In the genomic region with DNA sequence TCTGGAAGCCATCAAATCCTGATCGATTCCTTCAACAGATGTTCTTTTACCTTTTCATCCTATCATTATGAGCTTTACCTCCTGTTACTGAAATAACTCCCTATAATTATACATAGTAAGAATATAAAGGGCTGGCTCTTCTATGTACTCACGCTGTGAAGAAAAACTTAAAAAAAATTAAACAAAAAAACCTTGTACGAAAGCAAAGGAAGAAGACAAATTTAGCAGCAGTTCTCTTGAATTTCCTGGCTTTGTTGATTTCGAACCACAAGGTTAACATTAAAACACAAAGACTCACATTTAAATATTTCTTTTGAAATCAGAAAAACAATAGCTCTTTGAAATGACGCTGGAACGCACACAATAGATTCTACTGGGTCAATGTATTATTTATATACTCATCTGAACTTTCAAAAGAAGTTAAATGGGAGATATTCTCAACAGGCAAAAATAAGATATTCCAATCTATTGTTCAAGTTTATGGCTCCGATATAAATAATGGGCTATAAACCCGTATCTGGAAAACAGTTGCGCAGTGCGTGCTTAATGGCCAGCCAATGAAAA, we compare ENCODE assay signal across 8 cellular contexts. TPM values are rescaled to one million over a fixed set of nuclear protein-coding genes. Genes with fewer than 3 reads are reported as not detected.
DNase-seq lines count a peak whose midpoint lies in the region; TF ChIP-seq lines count a peak whose summit lies in the region.

No MANE protein-coding gene starts in this region.

- peak overlapping the region; percentile 99 for H3K27ac ChIP-seq in effector memory CD4-positive, alpha-beta T cell (ENCODE audit: insufficient read depth, low read length, poor library complexity, severe bottlenecking)

- CTCF ChIA-PET in Caco-2 (lab: Charles Lee): interaction anchor here (0.5 to 2.4 kb wide), 10 partner anchors 10 to 220 kb away, joined by 3 to 17 read pairs (median 5); a partner anchor contains a TSS

- H3K36me3 Mint-ChIP-seq in Caco-2 (ENCODE audit: insufficient read depth, unreplicated experiment) (peaks cover 10% of the 10 kb centered on the region), neural crest cell (ENCODE audit: low read depth) (peaks cover 2% of the 10 kb centered on the region)

- H3K27me3 ChIP-seq in Caco-2 (replicated peaks; ENCODE audit: control insufficient read depth, insufficient read depth, low read length): no peaks in the 10 kb centered on the region
- H3K27me3 ChIP-seq in effector memory CD4-positive, alpha-beta T cell (replicated peaks; ENCODE audit: control insufficient read depth, insufficient read depth, low read length, poor library complexity, severe bottlenecking): no peaks in the 10 kb centered on the region

- POLR2A ChIA-PET in Caco-2 (lab: Charles Lee): interaction anchor here (0.6 to 1.6 kb wide), 13 partner anchors 10 to 142 kb away, joined by 3 to 39 read pairs (median 6); a partner anchor contains a TSS

- H3K27ac Mint-ChIP-seq in Caco-2 (ENCODE audit: unreplicated experiment): peak overlapping the region; percentile 96
- H3K27ac Mint-ChIP-seq in neural crest cell (ENCODE audit: unreplicated experiment): peak overlapping the region; percentile 97

- H3K4me1 ChIP-seq in Caco-2: no peaks in the 10 kb centered on the region
- peaks cover 3% of the 10 kb centered on the region for H3K4me1 ChIP-seq in effector memory CD4-positive, alpha-beta T cell (ENCODE audit: control insufficient read depth, insufficient read depth, low read length, poor library complexity, severe bottlenecking)

- BruUV-seq in Caco-2 (replicated peaks; lab: Mats Ljungman, UMichigan): TSS peak; percentile 76

- DNase-seq in Caco-2 (no peak), NCI-H2227 (lab: John Stamatoyannopoulos, UW; ENCODE audit: unreplicated experiment) (peak; percentile 72), neural crest cell (ENCODE audit: low read depth, low spot score) (no peak), T-helper 9 cell (no peak), DMS79 treated with DMSO at 0.1 percent for 48 hours (lab: John Stamatoyannopoulos, UW) (no peak), COLO668 (lab: John Stamatoyannopoulos, UW; ENCODE audit: unreplicated experiment) (no peak)
- no peak for DNase-seq in effector memory CD4-positive, alpha-beta T cell
- no peak for DNase-seq in activated effector memory CD4-positive, alpha-beta T cell treated with anti-CD3 and anti-CD28 coated beads, Interleukin-2, amount 50 U/mL, for 16 hours

- no peaks in the 10 kb centered on the region for H3K36me3 ChIP-seq in Caco-2 (ENCODE audit: control insufficient read depth, insufficient read depth, low read length)
- no peaks in the 10 kb centered on the region for H3K36me3 ChIP-seq in effector memory CD4-positive, alpha-beta T cell (ENCODE audit: control insufficient read depth, insufficient read depth, low read length)

- H3K4me3 Mint-ChIP-seq in Caco-2 (ENCODE audit: unreplicated experiment) (peak overlapping the region; percentile 88), neural crest cell (peak overlapping the region; percentile 96)

- H3K9me3 Mint-ChIP-seq in Caco-2 (ENCODE audit: unreplicated experiment) (no peaks in the 10 kb centered on the region), neural crest cell (no peaks in the 10 kb centered on the region)

- no peaks in the 10 kb centered on the region for H3K9me3 ChIP-seq in Caco-2
- no peaks in the 10 kb centered on the region for H3K9me3 ChIP-seq in effector memory CD4-positive, alpha-beta T cell (ENCODE audit: control insufficient read depth, low read length)

- no peaks in the 10 kb centered on the region for H3K27me3 Mint-ChIP-seq in Caco-2 (ENCODE audit: insufficient read depth, unreplicated experiment)
- H3K27me3 Mint-ChIP-seq in neural crest cell (ENCODE audit: low read depth): peaks cover 6% of the 10 kb centered on the region

- peaks cover 8% of the 10 kb centered on the region for H3K4me1 Mint-ChIP-seq in Caco-2 (ENCODE audit: low read depth, unreplicated experiment)
- H3K4me1 Mint-ChIP-seq in neural crest cell: peaks cover 50% of the 10 kb centered on the region

- intact Hi-C loops in Caco-2 (cut with micrococcal nuclease; ENCODE audit: unreplicated experiment): loop anchor here (10.0 kb wide), 1 partner anchor 219 kb away; a partner anchor contains a TSS

- TF ChIP-seq CTCF in Caco-2 (IDR thresholded peaks at IDR 0.05; ENCODE audit: insufficient read depth in 1 of 2, low read depth in 1 of 2, low read length in 1 of 2, severe bottlenecking in 1 of 2, unreplicated experiment in 1 of 2): no peak
- TF ChIP-seq CTCF in neural crest cell (conservative IDR thresholded peaks at IDR 0.05): no peak

- H3K4me3 ChIP-seq in Caco-2 (ENCODE audit: low read depth, low read length): peak overlapping the region; percentile 64
- H3K4me3 ChIP-seq in effector memory CD4-positive, alpha-beta T cell (ENCODE audit: insufficient read depth, low read depth, low read length, poor library complexity, severe bottlenecking): peak overlapping the region; percentile 92

RNA-seq across cellular contexts. Expression of a gene that starts 13.6 kb away (rescaled TPM):
- 46.4 and 47.3 TPM in 2 replicates for total RNA-seq in Caco-2 (2022)
- 66.5 and 69.4 TPM in 2 replicates for total RNA-seq in neural crest cell

RNA-seq across cellular contexts. Expression of a gene that starts 26.5 kb away (rescaled TPM):
- total RNA-seq in Caco-2 (2022) (1.8 and 1.9 TPM in 2 replicates), neural crest cell (2.7 and 3.3 TPM in 2 replicates)
